22 cellular contexts compared by ENCODE assay signal in the genomic region with DNA sequence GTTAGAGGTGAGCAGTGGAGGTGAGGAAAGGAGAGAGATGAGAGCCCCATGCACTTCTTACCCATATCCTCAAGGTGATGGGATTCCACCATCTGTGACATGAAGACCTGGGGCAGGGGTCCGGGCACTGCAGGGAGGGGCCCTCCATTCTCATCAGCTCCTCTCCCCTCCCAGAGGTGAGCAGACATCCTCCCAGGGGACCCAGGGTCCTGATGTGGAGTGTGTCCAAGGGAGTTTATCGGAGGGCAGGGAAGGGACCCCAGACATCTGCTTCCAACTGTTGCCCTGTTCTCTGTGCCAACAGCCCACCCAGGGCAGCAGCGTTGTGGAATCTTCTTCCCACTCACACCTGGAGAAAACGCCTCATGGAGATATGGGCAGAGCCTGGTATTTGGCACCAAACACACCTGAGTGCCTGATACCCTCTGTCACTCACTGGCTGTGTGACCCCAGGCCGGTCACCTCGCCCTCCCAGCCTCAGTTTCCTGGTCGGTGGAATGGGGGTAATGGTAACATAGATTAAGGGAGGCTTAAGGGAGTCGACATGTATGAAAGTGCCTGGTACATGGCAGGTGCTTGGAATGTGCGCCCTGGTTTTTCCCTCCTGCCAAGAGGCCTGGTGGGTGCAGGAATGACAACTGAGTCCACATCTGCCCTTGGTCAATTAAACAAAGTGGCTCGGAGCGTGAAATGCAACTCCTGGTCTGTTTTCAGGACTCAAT.
DNase-seq lines count a peak whose midpoint lies in the region; ATAC-seq, FAIRE-seq and TF ChIP-seq lines count a peak whose summit lies in the region.
"Had no signal": no experiment of that assay in that cellular context is flagged by ENCODE, and none has a peak within 500 bp of the region (broad histone marks: within the 10 kb centered on the region; RNA-seq: fewer than 3 reads in every experiment).

No MANE protein-coding gene starts in this region.

- in situ Hi-C loops in HepG2 (cut with HindIII; ENCODE audit: extremely low pct_ligation_motif_present, low pct_unique_long_range_greater_than_20kb) = loop anchor here (25.0 kb wide), 1 partner anchor 188 kb away; no protein-coding TSS in a partner anchor

- ATAC-seq in HepG2 = no peak
- ATAC-seq in sciatic nerve = no peak
- no peak for ATAC-seq in GM18502 (IDR thresholded peaks at IDR 0.05; ENCODE audit: poor library complexity, unreplicated experiment)
- ATAC-seq: Panc1 had no signal

- TF ChIP-seq CTCF in BE2C (IDR thresholded peaks at IDR 0.05; ENCODE audit: low read depth, low read length) = no peak
- TF ChIP-seq CTCF in HepG2 (CRISPR knock-in tag; IDR thresholded peaks at IDR 0.05) = no peak

- peak; percentile 3 for DNase-seq in BE2C
- no peak for DNase-seq in HepG2 (ENCODE audit: low spot score)
- DNase-seq in sciatic nerve (ENCODE audit: low spot score) = peak; percentile 35
- no peak for DNase-seq in NCI-H1436 treated with DMSO at 0.1 percent for 48 hours (lab: John Stamatoyannopoulos, UW)
- DNase-seq in NCI-H510A (lab: John Stamatoyannopoulos, UW) = no peak
- DNase-seq in small intestine = no peak
- DNase-seq: IMR-90; NCI-H2029; NCI-H2227 treated with DMSO at 0.1 percent for 48 hours; NCI-H510A treated with DMSO at 0.1 percent for 48 hours; NCI-H774; NK-92 treated with Interleukin-12 subunit alpha and Interleukin-12 subunit beta, amount 100 ng/mL, for 24 hours had no signal

- FAIRE-seq in HepG2 (lab: Jason Lieb, UNC) (no peak), small intestine (lab: Jason Lieb, UNC) (no peak)
- FAIRE-seq: G401.6, GM12892, GM18507, GM19239 had no signal

- POLR2A ChIA-PET in HepG2 (lab: Yijun Ruan, JAX) = no interaction called here

- H3K9ac ChIP-seq in BLaER1 (no peak overlapping the region), HepG2 (ENCODE audit: insufficient read depth, low read depth, low read length) (no peak overlapping the region)
- H3K9ac ChIP-seq: KMS-11 had no signal

- CTCF ChIA-PET in HepG2 (lab: Yijun Ruan, JAX; ENCODE audit: low intra/inter-chr PET ratio, low total read pairs) = no interaction called here

- no peak for TF ChIP-seq RAD21 in HepG2 (CRISPR knock-in tag; IDR thresholded peaks at IDR 0.05)

- no peak for TF ChIP-seq POLR2A in HepG2 (IDR thresholded peaks at IDR 0.05; ENCODE audit: insufficient read depth in 1 of 2, low read depth in 2 of 2, low read length in 2 of 2)

- no peaks in the 10 kb centered on the region for H3K27me3 ChIP-seq in BE2C
- H3K27me3 ChIP-seq in BLaER1 = no peaks in the 10 kb centered on the region
- H3K27me3 ChIP-seq in HepG2 (ENCODE audit: control insufficient read depth in 1 of 2, insufficient read depth in 2 of 2, low read length in 2 of 2) = no peaks in the 10 kb centered on the region; a peak in 1 of 5 replicates
- no peaks in the 10 kb centered on the region for H3K27me3 ChIP-seq in small intestine (ENCODE audit: control insufficient read depth in 2 of 2, insufficient read depth in 2 of 2, low read length in 2 of 2)

- H3K4me1 ChIP-seq in BE2C = no peaks in the 10 kb centered on the region
- H3K4me1 ChIP-seq in BLaER1 = peaks cover 61% of the 10 kb centered on the region
- peaks cover 16% of the 10 kb centered on the region for H3K4me1 ChIP-seq in HepG2 (ENCODE audit: insufficient read depth, low read length)
- H3K4me1 ChIP-seq in small intestine (ENCODE audit: control insufficient read depth in 2 of 2, insufficient read depth in 1 of 2, low read depth in 1 of 2, low read length in 1 of 2) = no peaks in the 10 kb centered on the region
- H3K4me1 ChIP-seq: SJSA1 had no signal

- intact Hi-C loops in HepG2 (cut with micrococcal nuclease; ENCODE audit: unreplicated experiment) (no loop called here), sciatic nerve (cut with DNase I) (no loop called here)

- H3K27ac ChIP-seq in BLaER1 (peak overlapping the region; percentile 59; the same call in 1 of the 2 replicates), HepG2 (ENCODE audit: extremely low read length, insufficient read depth, low read length) (no peak overlapping the region), small intestine (ENCODE audit: low read depth in 1 of 2, low read length in 1 of 2) (no peak overlapping the region)
- H3K27ac ChIP-seq: C4-2B, KMS-11, SJSA1 had no signal

- H3K4me3 ChIP-seq in BE2C (ENCODE audit: low read depth, low read length) (no peak overlapping the region), BLaER1 (no peak overlapping the region), HepG2 (replicated peaks in 1 of 3; ENCODE audit: insufficient read depth in 1 of 3, low read depth in 2 of 3, low read length in 3 of 3) (no peak overlapping the region), small intestine (ENCODE audit: low read depth in 1 of 2, low read length in 2 of 2) (no peak overlapping the region)
- H3K4me3 ChIP-seq: SJSA1 had no signal

- no peaks in the 10 kb centered on the region for H4K20me1 ChIP-seq in BLaER1
- no peaks in the 10 kb centered on the region for H4K20me1 ChIP-seq in HepG2 (ENCODE audit: insufficient read depth, low read length)

- H2AFZ ChIP-seq in HepG2 (ENCODE audit: low read length) = no peak overlapping the region

- no peaks in the 10 kb centered on the region for H3K79me2 ChIP-seq in HepG2 (ENCODE audit: insufficient read depth, low read length)

- no TSS peak for BruUV-seq in HepG2 (replicated peaks; lab: Mats Ljungman, UMichigan)

- TF ChIP-seq EP300 in HepG2 (IDR thresholded peaks at IDR 0.05; ENCODE audit: low read depth in 2 of 2, low read length in 2 of 2) (no peak), HepG2 (CRISPR knock-in tag; IDR thresholded peaks at IDR 0.05; ENCODE audit: borderline replicate concordance) (no peak)

- H3K36me3 ChIP-seq in BE2C (no peaks in the 10 kb centered on the region), BLaER1 (no peaks in the 10 kb centered on the region), HepG2 (replicated peaks in 1 of 2; ENCODE audit: control insufficient read depth in 1 of 2, insufficient read depth in 2 of 2, low read length in 2 of 2) (no peaks in the 10 kb centered on the region), small intestine (ENCODE audit: control insufficient read depth in 2 of 2, insufficient read depth in 2 of 2, low read length in 2 of 2) (no peaks in the 10 kb centered on the region)
- H3K36me3 ChIP-seq: SJSA1 had no signal

- peak overlapping the region; percentile 72 for H3K4me2 ChIP-seq in BLaER1
- no peak overlapping the region for H3K4me2 ChIP-seq in HepG2 (ENCODE audit: low read depth, low read length)
- H3K4me2 ChIP-seq: KMS-11 had no signal

- H3K9me3 ChIP-seq in BE2C (no peaks in the 10 kb centered on the region; the same call in 1 of the 2 replicates), BLaER1 (peaks cover 5% of the 10 kb centered on the region; the same call in 1 of the 2 replicates), HepG2 (ENCODE audit: low read length) (no peaks in the 10 kb centered on the region), small intestine (ENCODE audit: control insufficient read depth, low read depth) (no peaks in the 10 kb centered on the region)
- H3K9me3 ChIP-seq: SJSA1 had no signal

- WGBS in HepG2 (ENCODE audit: low lambda C conversion rate) = 33% methylated on average over 11 of the region's 11 CpGs
- 67 to 87% (median 74%) methylated on average over 10 to 11 of the region's 11 CpGs for WGBS in small intestine, 3 donors

TF ChIP-seq in HepG2, 621 proteins besides CTCF, POLR2A, EP300 and RAD21:
- TF ChIP-seq RFXANK (CRISPR knock-in tag; IDR thresholded peaks at IDR 0.05) (no peak), ZNF629 (CRISPR knock-in tag; conservative IDR thresholded peaks at IDR 0.05) (peak; percentile 44)

Comparison
In these comparisons a context has a peak if more than half of its experiments do, and no peak if none do; other contexts are left out.
1. DNase-seq: peak in BE2C (single experiment) and sciatic nerve (single experiment); none in HepG2 (single experiment), NCI-H1436 treated with DMSO at 0.1 percent for 48 hours (single experiment), NCI-H510A (single experiment) and small intestine (single experiment).